ENCODE assay signal across 9 cellular contexts in the genomic region with DNA sequence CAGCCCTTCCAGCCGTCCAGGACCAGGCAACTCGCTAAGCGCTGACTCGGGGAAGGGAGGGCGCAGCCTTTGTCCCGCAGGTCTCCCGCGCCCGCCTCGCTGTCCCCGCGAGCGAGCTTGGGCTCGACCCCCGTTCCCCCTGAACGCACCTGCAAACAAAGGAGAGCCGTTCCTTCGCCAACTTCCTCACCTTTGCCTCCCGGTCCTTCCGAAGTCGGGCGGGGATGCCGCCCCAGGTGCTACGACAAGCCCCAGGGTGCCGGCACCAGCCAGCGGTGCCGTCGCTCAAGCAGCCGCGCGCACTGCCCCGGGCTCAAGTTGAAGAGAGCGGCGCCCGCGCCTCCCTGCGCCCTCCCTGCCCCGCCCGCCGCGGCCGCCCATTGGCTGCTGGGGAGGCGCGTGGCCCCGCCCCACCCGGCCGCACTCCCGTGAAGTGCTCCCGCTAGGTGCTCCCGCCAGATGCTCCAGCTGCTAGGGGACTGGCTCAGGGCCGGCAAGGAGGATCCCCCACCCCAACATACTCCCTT.
A peak's percentile ranks its signal among the peaks of the same experiment; 100 is the strongest.
DNase-seq lines count a peak whose midpoint lies in the region; ATAC-seq and TF ChIP-seq lines count a peak whose summit lies in the region.
"Had no signal": no experiment of that assay in that cellular context is flagged by ENCODE, and none has a peak within 500 bp of the region (broad histone marks: within the 10 kb centered on the region; RNA-seq: fewer than 3 reads in every experiment).

No MANE protein-coding gene starts in this region.

- peaks cover 35% of the 10 kb centered on the region for H3K27me3 Mint-ChIP-seq in activated T-helper 1 cell treated with anti-CD3 and anti-CD28 coated beads, Interleukin-12 subunit alpha, Interleukin-12 subunit beta, Interleukin-2, Interleukin-4 antibody, amounts not matched to agents 30 ng/mL and 10 ng/mL and 1 ng/mL, durations not matched to agents 14 hours and 24 hours and 36 hours (ENCODE audit: insufficient read depth)
- peaks cover 3% of the 10 kb centered on the region for H3K27me3 Mint-ChIP-seq in type B pancreatic cell

- H3K4me2 ChIP-seq in osteoblast (ENCODE audit: insufficient read depth, low read length), result peak overlapping the region; percentile 43

- no peaks in the 10 kb centered on the region for H3K27me3 ChIP-seq in osteoblast (ENCODE audit: insufficient read depth, low read length)

- peak; percentile 91 for ATAC-seq in HG03108 (IDR thresholded peaks at IDR 0.05; ENCODE audit: unreplicated experiment)

- DNase-seq in activated gamma-delta T cell treated with Interleukin-2 at 50 U/mL for 16 hours (peak; percentile 12), activated gamma-delta T cell (lab: John Stamatoyannopoulos, UW) (no peak), NCI-H82 treated with DMSO at 0.1 percent for 48 hours (lab: John Stamatoyannopoulos, UW; ENCODE audit: unreplicated experiment) (peak; percentile 29), germinal center (ENCODE audit: low spot score) (peak; percentile 86), osteoblast (ENCODE audit: insufficient read length, low spot score, missing footprints) (peak; percentile 71), type B pancreatic cell (ENCODE audit: extremely low spot score, unreplicated experiment) (peak; percentile 85)
- DNase-seq in activated T-helper 1 cell treated with anti-CD3 and anti-CD28 coated beads, Interleukin-12 subunit alpha, Interleukin-12 subunit beta, Interleukin-2, Interleukin-4 antibody, amounts not matched to agents 30 ng/mL and 10 ng/mL and 1 ng/mL, durations not matched to agents 14 hours and 24 hours and 36 hours (ENCODE audit: low spot score), result peak; percentile 57

- TF ChIP-seq CTCF in osteoblast (IDR thresholded peaks at IDR 0.05; ENCODE audit: extremely low read depth, low read depth, low read length) (no peak), type B pancreatic cell (conservative IDR thresholded peaks at IDR 0.05) (no peak)

- no peak overlapping the region for H3K27ac Mint-ChIP-seq in activated T-helper 1 cell treated with anti-CD3 and anti-CD28 coated beads, Interleukin-12 subunit alpha, Interleukin-12 subunit beta, Interleukin-2, Interleukin-4 antibody, amounts not matched to agents 30 ng/mL and 10 ng/mL and 1 ng/mL, durations not matched to agents 14 hours and 24 hours and 36 hours
- no peak overlapping the region for H3K27ac Mint-ChIP-seq in type B pancreatic cell

- no peaks in the 10 kb centered on the region for H3K4me1 ChIP-seq in osteoblast (ENCODE audit: insufficient read depth, low read length)

- H2AFZ ChIP-seq in osteoblast (ENCODE audit: low read length), result no peak overlapping the region

- H3K79me2 ChIP-seq in osteoblast (ENCODE audit: insufficient read depth, low read length), result no peaks in the 10 kb centered on the region

- H3K9me3 ChIP-seq in osteoblast (ENCODE audit: low read depth, low read length), result no peaks in the 10 kb centered on the region

- no peaks in the 10 kb centered on the region for H3K36me3 ChIP-seq in osteoblast (ENCODE audit: insufficient read depth, low read length)

- H3K4me1 Mint-ChIP-seq in activated T-helper 1 cell treated with anti-CD3 and anti-CD28 coated beads, Interleukin-12 subunit alpha, Interleukin-12 subunit beta, Interleukin-2, Interleukin-4 antibody, amounts not matched to agents 30 ng/mL and 10 ng/mL and 1 ng/mL, durations not matched to agents 14 hours and 24 hours and 36 hours (ENCODE audit: low read depth), result peaks cover 15% of the 10 kb centered on the region
- peaks cover 10% of the 10 kb centered on the region for H3K4me1 Mint-ChIP-seq in type B pancreatic cell (ENCODE audit: unreplicated experiment)

- no peaks in the 10 kb centered on the region for H3K36me3 Mint-ChIP-seq in activated T-helper 1 cell treated with anti-CD3 and anti-CD28 coated beads, Interleukin-12 subunit alpha, Interleukin-12 subunit beta, Interleukin-2, Interleukin-4 antibody, amounts not matched to agents 30 ng/mL and 10 ng/mL and 1 ng/mL, durations not matched to agents 14 hours and 24 hours and 36 hours (ENCODE audit: low read depth)
- H3K36me3 Mint-ChIP-seq in type B pancreatic cell, result peaks cover 10% of the 10 kb centered on the region

- intact Hi-C loops in activated T-helper 1 cell treated with anti-CD3 and anti-CD28 coated beads, Interleukin-12 subunit alpha, Interleukin-12 subunit beta, Interleukin-2, Interleukin-4 antibody, amounts not matched to agents 30 ng/mL and 10 ng/mL and 1 ng/mL, durations not matched to agents 14 hours and 24 hours and 36 hours (cut with micrococcal nuclease), result loop anchor here (5.0 kb wide), 1 partner anchor 40 kb away; no protein-coding TSS in a partner anchor

- H4K20me1 ChIP-seq in osteoblast (ENCODE audit: insufficient read depth, low read length), result peaks cover 3% of the 10 kb centered on the region

- H3K27ac ChIP-seq in osteoblast (ENCODE audit: low read depth, low read length), result no peak overlapping the region
- H3K27ac ChIP-seq: C4-2B had no signal

- peak overlapping the region; percentile 76 for H3K4me3 Mint-ChIP-seq in activated T-helper 1 cell treated with anti-CD3 and anti-CD28 coated beads, Interleukin-12 subunit alpha, Interleukin-12 subunit beta, Interleukin-2, Interleukin-4 antibody, amounts not matched to agents 30 ng/mL and 10 ng/mL and 1 ng/mL, durations not matched to agents 14 hours and 24 hours and 36 hours
- peak overlapping the region; percentile 89 for H3K4me3 Mint-ChIP-seq in type B pancreatic cell

- no peaks in the 10 kb centered on the region for H3K9me3 Mint-ChIP-seq in activated T-helper 1 cell treated with anti-CD3 and anti-CD28 coated beads, Interleukin-12 subunit alpha, Interleukin-12 subunit beta, Interleukin-2, Interleukin-4 antibody, amounts not matched to agents 30 ng/mL and 10 ng/mL and 1 ng/mL, durations not matched to agents 14 hours and 24 hours and 36 hours
- no peaks in the 10 kb centered on the region for H3K9me3 Mint-ChIP-seq in type B pancreatic cell

- no peak overlapping the region for H3K4me3 ChIP-seq in osteoblast (ENCODE audit: insufficient read depth, low read length)
